30 cellular contexts compared by ENCODE assay signal in the genomic region with DNA sequence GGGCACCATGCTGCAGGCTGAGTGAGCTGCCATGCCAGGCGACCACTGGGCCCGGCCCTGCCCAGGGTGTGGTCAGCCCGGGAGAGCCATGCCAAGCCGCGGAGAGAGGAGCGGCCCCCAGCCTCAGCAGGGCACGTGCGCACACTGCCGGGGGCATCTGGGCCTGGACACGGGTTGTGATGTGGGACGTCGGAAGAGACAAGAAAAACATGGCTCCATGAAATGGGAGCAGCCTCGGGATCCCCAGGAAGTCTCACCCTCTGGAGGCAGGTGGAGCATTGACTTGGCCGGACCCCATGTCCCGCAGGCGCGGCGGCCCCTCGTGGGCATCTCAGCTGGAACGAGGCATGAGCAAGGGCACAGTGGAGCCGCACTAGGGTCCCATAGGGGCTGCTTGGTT. TPM values are rescaled to one million over a fixed set of nuclear protein-coding genes. Genes with fewer than 3 reads are reported as not detected.
DNase-seq lines count a peak whose midpoint lies in the region; ATAC-seq, FAIRE-seq and TF ChIP-seq lines count a peak whose summit lies in the region.
"Had no signal": no experiment of that assay in that cellular context is flagged by ENCODE, and none has a peak within 500 bp of the region (broad histone marks: within the 10 kb centered on the region; RNA-seq: fewer than 3 reads in every experiment).

No MANE protein-coding gene starts in this region.

- TF ChIP-seq POLR2A in H1 (IDR thresholded peaks at IDR 0.05; ENCODE audit: control extremely low read depth in 1 of 2, low read depth in 2 of 2, low read length in 2 of 2): no peak

- H2BK120ac ChIP-seq in H1 (replicated peaks; ENCODE audit: low read depth, low read length) (no peak overlapping the region), neuronal stem cell (ENCODE audit: low read depth, low read length) (no peak overlapping the region)

- peaks cover 0 to 2% of the 10 kb centered on the region in 2 experiments for H4K20me1 ChIP-seq in H1 (replicated peaks in 1 of 2; ENCODE audit: control insufficient read depth in 1 of 2, insufficient read depth in 2 of 2, low read length in 2 of 2)

- H2BK12ac ChIP-seq in H1 (ENCODE audit: low read depth, low read length) (no peak overlapping the region; the same call in 1 of the 2 replicates), neuronal stem cell (ENCODE audit: low read length) (no peak overlapping the region)

- no peak overlapping the region for H2BK5ac ChIP-seq in H1 (ENCODE audit: low read depth, low read length)
- no peak overlapping the region for H2BK5ac ChIP-seq in neuronal stem cell (ENCODE audit: low read length)

- H2AK5ac ChIP-seq in H1 (ENCODE audit: low read depth, low read length) (no peak overlapping the region), neuronal stem cell (ENCODE audit: low read depth, low read length) (peak overlapping the region; percentile 63)

- H3K79me1 ChIP-seq in H1 (ENCODE audit: low read depth, low read length): no peaks in the 10 kb centered on the region; the same call in 1 of the 2 replicates
- H3K79me1 ChIP-seq in neuronal stem cell (ENCODE audit: low read depth, low read length): no peaks in the 10 kb centered on the region

- ATAC-seq in heart right ventricle (no peak), GM19035 (IDR thresholded peaks at IDR 0.05; ENCODE audit: unreplicated experiment) (no peak)
- ATAC-seq: activated CD4-positive, alpha-beta T cell treated with anti-CD3 and anti-CD28 coated beads for 36 hours; naive thymus-derived CD4-positive, alpha-beta T cell; stimulated activated effector memory CD8-positive, alpha-beta T cell treated with anti-CD3 and anti-CD28 coated beads, Interleukin-12 subunit alpha, Interleukin-12 subunit beta, amount 100 ng/mL, for 72 hours; upper lobe of right lung had no signal

- H3K27ac ChIP-seq in right atrium auricular region (peak overlapping the region; percentile 87), heart right ventricle (peak overlapping the region in 5 of 10 donors; percentile 88 to 93 (median 91)), H1 (ENCODE audit: low read depth, low read length) (no peak overlapping the region), neuronal stem cell (replicated peaks; ENCODE audit: low read length) (no peak overlapping the region)

- H3K4me1 ChIP-seq in right atrium auricular region (peaks cover 0 to 47% of the 10 kb centered on the region in 2 donors), heart right ventricle (peaks cover 10 to 46% (median 34%) of the 10 kb centered on the region in 9 donors), H1 (replicated peaks in 1 of 4; ENCODE audit: control insufficient read depth in 3 of 4, insufficient read depth in 4 of 4, low read length in 3 of 4) (peaks cover 0 to 19% (median 15%) of the 10 kb centered on the region in 4 experiments; a peak in 6 of 7 replicates), neuronal stem cell (ENCODE audit: control insufficient read depth in 2 of 2, insufficient read depth in 1 of 2, low read depth in 1 of 2, low read length in 2 of 2) (peaks cover 0 to 16% of the 10 kb centered on the region in 2 donors)

- H2AFZ ChIP-seq in H1 (ENCODE audit: low read length) (no peak overlapping the region), neuronal stem cell (ENCODE audit: low read length) (no peak overlapping the region)
- H2AFZ ChIP-seq: PC-9 had no signal

- FAIRE-seq in H1 (lab: Jason Lieb, UNC): no peak
- FAIRE-seq: colon, GM18507, GM19239, islet of Langerhans had no signal

- H3K36me3 ChIP-seq in right atrium auricular region (no peaks in the 10 kb centered on the region), heart right ventricle (no peaks in the 10 kb centered on the region), H1 (ENCODE audit: control insufficient read depth in 2 of 4, insufficient read depth in 4 of 4, low read length in 3 of 4) (no peaks in the 10 kb centered on the region), neuronal stem cell (replicated peaks in 1 of 2; ENCODE audit: control insufficient read depth in 2 of 2, insufficient read depth in 2 of 2, low read length in 2 of 2) (no peaks in the 10 kb centered on the region)
- H3K36me3 ChIP-seq: upper lobe of right lung had no signal

- no peaks in the 10 kb centered on the region for H3K27me3 ChIP-seq in right atrium auricular region
- H3K27me3 ChIP-seq in heart right ventricle: peaks cover 0 to 4% (median 0%) of the 10 kb centered on the region in 7 donors
- no peaks in the 10 kb centered on the region; a peak in 1 of 7 replicates for H3K27me3 ChIP-seq in H1 (replicated peaks in 1 of 4; ENCODE audit: control insufficient read depth in 3 of 4, extremely low read depth in 1 of 4, insufficient read depth in 3 of 4, low read length in 3 of 4)
- peaks cover 0 to 32% (median 0%) of the 10 kb centered on the region in 3 experiments for H3K27me3 ChIP-seq in neuronal stem cell (ENCODE audit: control insufficient read depth in 3 of 3, insufficient read depth in 3 of 3, low read depth in 1 of 3, low read length in 3 of 3)
- H3K27me3 ChIP-seq: upper lobe of right lung had no signal

- peaks cover 6% of the 10 kb centered on the region; the same call in 1 of the 2 replicates for H3K23me2 ChIP-seq in H1 (ENCODE audit: low read depth, low read length)

- TF ChIP-seq RAD21 in H1 (IDR thresholded peaks at IDR 0.05 in 1 of 2, conservative IDR thresholded peaks at IDR 0.05 in 1 of 2; ENCODE audit: low read depth in 2 of 2, low read length in 2 of 2): no peak

- no peak overlapping the region for H2BK15ac ChIP-seq in H1 (ENCODE audit: low read length)
- peak overlapping the region; percentile 11 for H2BK15ac ChIP-seq in neuronal stem cell (ENCODE audit: low read length)

- CTCF ChIA-PET in H1 (lab: Charles Lee; ENCODE audit: partially characterized antibody): interaction anchor here (0.7 to 2.8 kb wide), 9 partner anchors 8 to 166 kb away, joined by 3 to 8 read pairs (median 4); no protein-coding TSS in a partner anchor

- H3K9me3 ChIP-seq in right atrium auricular region (no peaks in the 10 kb centered on the region), heart right ventricle (no peaks in the 10 kb centered on the region), H1 (ENCODE audit: insufficient read depth in 2 of 2, low read depth in 1 of 2, low read length in 1 of 2) (peaks cover 0 to 3% of the 10 kb centered on the region in 2 experiments; a peak in 1 of 4 replicates), neuronal stem cell (replicated peaks in 1 of 2; ENCODE audit: control insufficient read depth in 2 of 2, insufficient read depth in 1 of 2, low read depth in 1 of 2, low read length in 2 of 2) (no peaks in the 10 kb centered on the region)
- H3K9me3 ChIP-seq: upper lobe of right lung had no signal

- H3K4me3 ChIP-seq in right atrium auricular region (no peak overlapping the region), heart right ventricle (no peak overlapping the region), H1 (ENCODE audit: extremely low read depth in 1 of 4, insufficient read depth in 2 of 4, low read depth in 3 of 4, low read length in 4 of 4) (no peak overlapping the region), neuronal stem cell (ENCODE audit: low read length in 2 of 2) (no peak overlapping the region)
- H3K4me3 ChIP-seq: PC-9, upper lobe of right lung had no signal

- no peak overlapping the region for H3K9ac ChIP-seq in H1 (replicated peaks in 1 of 4; ENCODE audit: extremely low read depth in 1 of 4, low read depth in 3 of 4, low read length in 3 of 4)
- H3K9ac ChIP-seq in neuronal stem cell (ENCODE audit: low read depth, low read length, poor library complexity): no peak overlapping the region

- peak overlapping the region; percentile 35; the same call in 1 of the 2 replicates for H4K8ac ChIP-seq in H1 (ENCODE audit: extremely low read depth, insufficient read depth, low read length)
- no peak overlapping the region for H4K8ac ChIP-seq in neuronal stem cell (ENCODE audit: low read depth, low read length)

- H3K18ac ChIP-seq in H1 (ENCODE audit: extremely low read depth, low read length): no peak overlapping the region
- no peak overlapping the region for H3K18ac ChIP-seq in neuronal stem cell (ENCODE audit: low read length)

- H3K4ac ChIP-seq in H1 (replicated peaks; ENCODE audit: insufficient read length, low read depth, low read length) (no peak overlapping the region), neuronal stem cell (ENCODE audit: low read length) (no peak overlapping the region)

- H2BK20ac ChIP-seq in H1 (ENCODE audit: low read length): no peak overlapping the region

- H3K14ac ChIP-seq in H1 (ENCODE audit: insufficient read length) (no peak overlapping the region), neuronal stem cell (ENCODE audit: low read length) (no peak overlapping the region)

- H3K56ac ChIP-seq in H1 (replicated peaks; ENCODE audit: insufficient read length, low read depth, low read length): no peak overlapping the region

- POLR2A ChIA-PET in H1 (lab: Charles Lee; ENCODE audit: partially characterized antibody): interaction anchor here (1.0 to 1.5 kb wide), 2 partner anchors 12 to 30 kb away, joined by 3 read pairs; no protein-coding TSS in a partner anchor

- WGBS in heart right ventricle, 2 donors: 92 to 95% methylated on average over 21 of the region's 21 CpGs
- 94% methylated on average over 20 of the region's 21 CpGs; no CpG with 5 or more reads in 1 of the 2 experiments for WGBS in H1 (ENCODE audit: extremely low coverage in 1 of 2, insufficient coverage in 1 of 2, insufficient read length in 1 of 2, insufficient replicate concordance in 2 of 2, low coverage in 1 of 2, low lambda C conversion rate in 2 of 2, missing lambda C conversion rate in 1 of 2), 2 experiments
- WGBS in neuronal stem cell (ENCODE audit: extremely low coverage in 2 of 2, insufficient read length in 2 of 2, insufficient replicate concordance in 1 of 2), 2 donors: no CpG with 5 or more reads among the region's 21 CpGs

- no peak for TF ChIP-seq CTCF in right atrium auricular region (IDR thresholded peaks at IDR 0.05)
- no peak for TF ChIP-seq CTCF in heart right ventricle (IDR thresholded peaks at IDR 0.05)
- TF ChIP-seq CTCF in H1 (IDR thresholded peaks at IDR 0.05; ENCODE audit: control extremely low read depth in 1 of 3, insufficient read depth in 1 of 3, low read depth in 1 of 3, low read length in 3 of 3): no peak

- TF ChIP-seq EP300 in H1 (IDR thresholded peaks at IDR 0.05; ENCODE audit: borderline replicate concordance in 1 of 2, low read depth in 2 of 2, low read length in 2 of 2): no peak

- H3K23ac ChIP-seq in H1 (ENCODE audit: insufficient read length) (no peak overlapping the region), neuronal stem cell (ENCODE audit: low read depth, low read length, poor library complexity) (peak overlapping the region; percentile 4)

- intact Hi-C loops in heart right ventricle (cut with DNase I): no loop called here
- intact Hi-C loops in posterior vena cava (cut with DNase I): no loop called here

- H4K91ac ChIP-seq in H1 (replicated peaks; ENCODE audit: insufficient read length, low read length) (no peak overlapping the region), neuronal stem cell (ENCODE audit: low read depth, low read length, poor library complexity) (no peak overlapping the region)

- DNase-seq in right atrium auricular region (ENCODE audit: low spot score) (no peak), heart right ventricle (no peak), H1 (ENCODE audit: low read depth in 1 of 2, low spot score in 2 of 2) (no peak), neuronal stem cell (ENCODE audit: low spot score) (no peak), NCI-H2227 treated with DMSO at 0.1 percent for 48 hours (lab: John Stamatoyannopoulos, UW) (no peak), NCI-H1417 (lab: John Stamatoyannopoulos, UW) (no peak), posterior vena cava (ENCODE audit: low spot score) (no peak)
- DNase-seq: activated CD4-positive, alpha-beta T cell treated with anti-CD3 and anti-CD28 coated beads for 36 hours; activated effector memory CD4-positive, alpha-beta T cell treated with Interleukin-2 at 50 U/mL for 16 hours; activated naive CD8-positive, alpha-beta T cell treated with anti-CD3 and anti-CD28 coated beads for 36 hours; activated T-cell treated with anti-CD3 and anti-CD28 coated beads for 4 hours; AML-193; DMS 273 treated with DMSO at 0.1 percent for 48 hours; effector CD4-positive, alpha-beta T cell; H9; Kasumi-1; naive thymus-derived CD4-positive, alpha-beta T cell; NCI-H1436; NCI-H2081; NCI-H69; PC-9; SIG-M5; stimulated activated CD4-positive, alpha-beta T cell treated with anti-CD3 and anti-CD28 coated beads, Interleukin-15, amount 100 ng/mL, for 24 hours; upper lobe of right lung had no signal

- H3K4me2 ChIP-seq in H1 (ENCODE audit: insufficient read depth in 1 of 2, low read depth in 2 of 2, low read length in 2 of 2): no peak overlapping the region
- no peak overlapping the region for H3K4me2 ChIP-seq in neuronal stem cell (ENCODE audit: insufficient read depth, low read length, poor library complexity, severe bottlenecking)

- H4K5ac ChIP-seq in H1 (ENCODE audit: insufficient read length, low read depth, low read length): no peak overlapping the region

- no peaks in the 10 kb centered on the region for H3K79me2 ChIP-seq in H1 (ENCODE audit: control insufficient read depth in 1 of 2, insufficient read depth in 2 of 2, low read length in 2 of 2)

RNA-seq across cellular contexts. Expression of gene SLCO4A1, which starts 16.8 kb away (rescaled TPM):
- total RNA-seq in right atrium auricular region (10 to 100 TPM; 13.4 to 19.8 TPM), heart right ventricle (10 to 100 TPM in 3 of 10 donors, 1 to 10 TPM in 7; 1.5 to 34.3 (median 4.9) TPM), posterior vena cava (10 to 100 TPM; 14.7 to 15.2 TPM)
- polyA plus RNA-seq in heart right ventricle (10 to 100 TPM; 21.7 to 52.7 TPM), H1 (2011; rRNA removed) (10.5 and 13.3 TPM in 2 replicates)
- total RNA-seq in H1 (2021; fragmentation: NEBNext Ultra II Directional; extraction: Animal tissue kit (Norgen Biotek cat#: 25700)): 18.2 and 18.5 TPM in 2 replicates
- polyA plus RNA-seq in H1 (2011; cell fraction: cytosol; rRNA removed): 10.5 TPM
- 30.4 TPM for polyA plus RNA-seq in H1 (2011; cell fraction: nucleus; rRNA removed)
- polyA plus RNA-seq in H1 (2012, experiment 1 of 2): 15.4 to 21.3 TPM (median 15.8 TPM) in 4 replicates
- 19.2 TPM for polyA plus RNA-seq in H1 (2012, experiment 2 of 2)
- 19.8 TPM for polyA plus RNA-seq in H1 (2013, experiment 1 of 2)
- polyA plus RNA-seq in H1 (2013, experiment 2 of 2): 21.9 TPM
- 6.1 and 7.4 TPM in 2 replicates for polyA minus RNA-seq in H1 (2011; rRNA and poly(A)+ RNA removed)
- 9.3 TPM for polyA minus RNA-seq in H1 (2011; cell fraction: cytosol; rRNA and poly(A)+ RNA removed)
- polyA minus RNA-seq in H1 (2011; cell fraction: nucleus; rRNA and poly(A)+ RNA removed): 10.6 TPM
- 3.5 TPM for polyA plus RNA-seq in neuronal stem cell (2013, experiment 1 of 2)
- 3.9 TPM for polyA plus RNA-seq in neuronal stem cell (2013, experiment 2 of 2)

Comparison
In these comparisons a context has a peak if more than half of its experiments do, and no peak if none do; other contexts are left out.
1. H3K27ac ChIP-seq: peak in right atrium auricular region (2 of 2); none in H1 (single experiment) and neuronal stem cell (single experiment).